14 cellular contexts compared by ENCODE assay signal in the genomic region with DNA sequence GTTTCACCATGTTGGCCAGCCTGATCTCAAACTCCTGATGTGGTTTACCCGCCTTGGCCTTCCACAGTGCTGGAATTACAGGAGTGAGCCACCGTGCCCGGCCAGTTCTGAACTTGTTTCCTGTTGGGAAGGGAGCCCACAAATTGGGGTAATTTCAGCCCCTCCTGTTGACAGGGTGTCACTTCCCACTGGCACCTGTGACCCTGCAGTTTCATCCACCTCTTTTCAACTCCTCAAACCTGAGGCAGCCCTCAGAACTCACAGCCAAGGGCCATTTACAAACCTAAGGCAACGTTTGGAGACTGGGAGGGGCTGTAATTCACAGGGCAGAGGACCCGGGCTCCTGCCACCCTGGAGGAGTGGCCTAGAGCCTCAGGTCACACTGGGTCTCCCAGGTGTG. TPM values are rescaled to one million over a fixed set of nuclear protein-coding genes. Genes with fewer than 3 reads are reported as not detected.
A peak's percentile ranks its signal among the peaks of the same experiment; 100 is the strongest.
DNase-seq lines count a peak whose midpoint lies in the region; ATAC-seq and TF ChIP-seq lines count a peak whose summit lies in the region.
"Had no signal": no experiment of that assay in that cellular context is flagged by ENCODE, and none has a peak within 500 bp of the region (broad histone marks: within the 10 kb centered on the region; RNA-seq: fewer than 3 reads in every experiment).

No MANE protein-coding gene starts in this region.

- DNase-seq in activated CD4-positive, alpha-beta T cell treated with anti-CD3 and anti-CD28 coated beads, Interleukin-2, amount 10 ng/mL, durations not matched to agents 24 days and 14 days, result no peak
- DNase-seq in activated CD4-positive, alpha-beta T cell treated with anti-CD3 and anti-CD28 coated beads for 48 hours, result no peak
- no peak for DNase-seq in CD14-positive monocyte (ENCODE audit: low spot score)
- no peak for DNase-seq in WTC11 (ENCODE audit: low spot score)
- DNase-seq in nephron progenitor cell, result no peak
- DNase-seq in NCI-H146 treated with DMSO at 0.1 percent for 48 hours (lab: John Stamatoyannopoulos, UW; ENCODE audit: unreplicated experiment), result no peak
- DNase-seq in T-cell, result no peak
- DNase-seq: Caco-2; CD8-positive, alpha-beta memory T cell; DND-41; GDM1; GOT3; H9 had no signal

- TF ChIP-seq CTCF in CD14-positive monocyte (IDR thresholded peaks at IDR 0.05), result no peak
- TF ChIP-seq CTCF in WTC11 (IDR thresholded peaks at IDR 0.05), result no peak
- TF ChIP-seq CTCF in nephron progenitor cell (IDR thresholded peaks at IDR 0.05), result no peak

- peaks cover 2% of the 10 kb centered on the region for H3K4me1 Mint-ChIP-seq in activated CD4-positive, alpha-beta T cell treated with anti-CD3 and anti-CD28 coated beads, Interleukin-2, amount 10 ng/mL, durations not matched to agents 24 days and 14 days
- H3K4me1 Mint-ChIP-seq in CD14-positive monocyte (no peaks in the 10 kb centered on the region), WTC11 (no peaks in the 10 kb centered on the region), nephron progenitor cell (no peaks in the 10 kb centered on the region), T-cell (peaks cover 0 to 16% (median 5%) of the 10 kb centered on the region in 3 donors)

- POLR2A ChIA-PET in WTC11 (lab: Charles Lee) (no interaction called here), T-cell (lab: Charles Lee) (no interaction called here)

- ATAC-seq in WTC11, result no peak
- ATAC-seq in HG03442 (IDR thresholded peaks at IDR 0.05; ENCODE audit: unreplicated experiment), result no peak
- ATAC-seq in T-cell (replicated peaks in 1 of 4), result no peak

- CTCF ChIA-PET in WTC11 (lab: Charles Lee) (no interaction called here), T-cell (lab: Charles Lee) (no interaction called here)

- no peaks in the 10 kb centered on the region for H3K9me3 Mint-ChIP-seq in activated CD4-positive, alpha-beta T cell treated with anti-CD3 and anti-CD28 coated beads, Interleukin-2, amount 10 ng/mL, durations not matched to agents 24 days and 14 days
- peaks cover 0 to 10% (median 0%) of the 10 kb centered on the region in 7 donors for H3K9me3 Mint-ChIP-seq in CD14-positive monocyte
- no peaks in the 10 kb centered on the region for H3K9me3 Mint-ChIP-seq in WTC11
- H3K9me3 Mint-ChIP-seq in nephron progenitor cell, result no peaks in the 10 kb centered on the region
- no peaks in the 10 kb centered on the region for H3K9me3 Mint-ChIP-seq in T-cell
- H3K9me3 Mint-ChIP-seq: CD8-positive, alpha-beta memory T cell; H9 had no signal

- no peaks in the 10 kb centered on the region for H3K27me3 Mint-ChIP-seq in activated CD4-positive, alpha-beta T cell treated with anti-CD3 and anti-CD28 coated beads, Interleukin-2, amount 10 ng/mL, durations not matched to agents 24 days and 14 days
- H3K27me3 Mint-ChIP-seq in CD14-positive monocyte (ENCODE audit: low read depth in 3 of 3), result peaks cover 2 to 3% (median 3%) of the 10 kb centered on the region in 3 donors
- H3K27me3 Mint-ChIP-seq in WTC11 (ENCODE audit: low read depth), result no peaks in the 10 kb centered on the region
- no peaks in the 10 kb centered on the region for H3K27me3 Mint-ChIP-seq in nephron progenitor cell (ENCODE audit: low read depth, poor library complexity)
- no peaks in the 10 kb centered on the region for H3K27me3 Mint-ChIP-seq in T-cell

- intact Hi-C loops in activated CD4-positive, alpha-beta T cell treated with anti-CD3 and anti-CD28 coated beads, Interleukin-2, amount 10 ng/mL, durations not matched to agents 24 days and 14 days (cut with micrococcal nuclease), result no loop called here
- intact Hi-C loops in CD14-positive monocyte (cut with micrococcal nuclease), result no loop called here

- H3K36me3 Mint-ChIP-seq in activated CD4-positive, alpha-beta T cell treated with anti-CD3 and anti-CD28 coated beads, Interleukin-2, amount 10 ng/mL, durations not matched to agents 24 days and 14 days (ENCODE audit: low read depth), result peaks cover 58% of the 10 kb centered on the region
- H3K36me3 Mint-ChIP-seq in CD14-positive monocyte (peaks cover 53 to 64% of the 10 kb centered on the region in 2 donors), WTC11 (peaks cover 48% of the 10 kb centered on the region), nephron progenitor cell (ENCODE audit: low read depth) (peaks cover 40% of the 10 kb centered on the region), T-cell (peaks cover 47% of the 10 kb centered on the region)

- no peak overlapping the region for H3K4me3 Mint-ChIP-seq in activated CD4-positive, alpha-beta T cell treated with anti-CD3 and anti-CD28 coated beads, Interleukin-2, amount 10 ng/mL, durations not matched to agents 24 days and 14 days
- H3K4me3 Mint-ChIP-seq in CD14-positive monocyte (no peak overlapping the region), WTC11 (no peak overlapping the region), nephron progenitor cell (no peak overlapping the region), T-cell (no peak overlapping the region)
- H3K4me3 Mint-ChIP-seq: CD8-positive, alpha-beta memory T cell; H9 had no signal

- peak overlapping the region; percentile 25 for H3K27ac Mint-ChIP-seq in activated CD4-positive, alpha-beta T cell treated with anti-CD3 and anti-CD28 coated beads, Interleukin-2, amount 10 ng/mL, durations not matched to agents 24 days and 14 days
- peak overlapping the region in 5 of 7 donors; percentile 10 to 60 (median 51) for H3K27ac Mint-ChIP-seq in CD14-positive monocyte
- H3K27ac Mint-ChIP-seq in WTC11, result 0 out of 2 replicates have a peak overlapping the region, but pooled peaks have one; percentile 47
- H3K27ac Mint-ChIP-seq in nephron progenitor cell, result peak overlapping the region; percentile 62
- no peak overlapping the region for H3K27ac Mint-ChIP-seq in T-cell

TF ChIP-seq in WTC11, 78 proteins besides CTCF, POLR2A, EP300 and RAD21 (continues in another document):
- TF ChIP-seq, protein P1, sequence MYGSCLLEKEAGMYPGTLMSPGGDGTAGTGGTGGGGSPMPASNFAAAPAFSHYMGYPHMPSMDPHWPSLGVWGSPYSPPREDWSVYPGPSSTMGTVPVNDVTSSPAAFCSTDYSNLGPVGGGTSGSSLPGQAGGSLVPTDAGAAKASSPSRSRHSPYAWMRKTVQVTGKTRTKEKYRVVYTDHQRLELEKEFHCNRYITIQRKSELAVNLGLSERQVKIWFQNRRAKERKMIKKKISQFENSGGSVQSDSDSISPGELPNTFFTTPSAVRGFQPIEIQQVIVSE (CRISPR knock-in tag; IDR thresholded peaks at IDR 0.05; ENCODE audit: borderline replicate concordance), result no peak
- no peak for TF ChIP-seq AR (CRISPR knock-in tag; IDR thresholded peaks at IDR 0.05)
- TF ChIP-seq FOXK1 (CRISPR knock-in tag; IDR thresholded peaks at IDR 0.05), result no peak

RNA-seq across cellular contexts. Expression of gene CHST12, which starts 22.2 kb away (rescaled TPM):
- 5.8 and 6.4 TPM in 2 replicates for total RNA-seq in activated CD4-positive, alpha-beta T cell treated with anti-CD3 and anti-CD28 coated beads, Interleukin-2, amount 10 ng/mL, durations not matched to agents 24 days and 14 days
- polyA plus RNA-seq in CD14-positive monocyte, result 1 to 10 TPM; 5.8 to 7.5 TPM
- total RNA-seq in WTC11 (2021), result 18.3 to 21.7 TPM (median 20.7 TPM) in 3 replicates
- total RNA-seq in T-cell, result 10 to 100 TPM; 20.3 to 41.5 (median 30.8) TPM

RNA-seq across cellular contexts. Expression of gene EIF3B, which starts 26.6 kb away (rescaled TPM):
- 284 TPM in 2 replicates for total RNA-seq in activated CD4-positive, alpha-beta T cell treated with anti-CD3 and anti-CD28 coated beads, Interleukin-2, amount 10 ng/mL, durations not matched to agents 24 days and 14 days
- 10 to 100 TPM; 46.0 to 69.2 TPM for polyA plus RNA-seq in CD14-positive monocyte
- 300 to 361 TPM (median 304 TPM) in 3 replicates for total RNA-seq in WTC11 (2021)
- 100 to 1,000 TPM; 150 to 169 (median 165) TPM for total RNA-seq in T-cell

Comparison
In these comparisons a context has a peak if more than half of its experiments do, and no peak if none do; other contexts are left out.
1. H3K27ac Mint-ChIP-seq: peak in activated CD4-positive, alpha-beta T cell treated with anti-CD3 and anti-CD28 coated beads, Interleukin-2, amount 10 ng/mL, durations not matched to agents 24 days and 14 days (single experiment), CD14-positive monocyte (5 of 7), WTC11 (single experiment) and nephron progenitor cell (single experiment); none in T-cell (0 of 2).